In genomic region chr19:50026550-50026906, GRCh38 we compare ENCODE assay signal across 8 cellular contexts. TPM values are rescaled to one million over a fixed set of nuclear protein-coding genes. Genes with fewer than 3 reads are reported as not detected.
DNase-seq lines count a peak whose midpoint lies in the region; ATAC-seq and TF ChIP-seq lines count a peak whose summit lies in the region.

No MANE protein-coding gene starts in this region.

- H4K20me1 ChIP-seq in DND-41 (ENCODE audit: insufficient read depth, low read length): peaks cover 48% of the 10 kb centered on the region

- no peak overlapping the region for H3K27ac Mint-ChIP-seq in progenitor cell of endocrine pancreas

- ATAC-seq in DND-41 (ENCODE audit: insufficient read depth, low read depth) (no peak), Panc1 (no peak), GM19035 (IDR thresholded peaks at IDR 0.05; ENCODE audit: unreplicated experiment) (no peak), HG03280 (IDR thresholded peaks at IDR 0.05; ENCODE audit: unreplicated experiment) (no peak), GM18873 (IDR thresholded peaks at IDR 0.05; ENCODE audit: low FRiP score, unreplicated experiment) (no peak)

- TF ChIP-seq CTCF in DND-41 (IDR thresholded peaks at IDR 0.05; ENCODE audit: borderline replicate concordance, extremely low read depth, low read length, poor library complexity, severe bottlenecking) (no peak), Panc1 (IDR thresholded peaks at IDR 0.05) (no peak), epithelial cell of esophagus (IDR thresholded peaks at IDR 0.05; ENCODE audit: insufficient read depth, low read depth, low read length, missing control alignments) (no peak), progenitor cell of endocrine pancreas (IDR thresholded peaks at IDR 0.05; ENCODE audit: unreplicated experiment) (no peak)

- peak overlapping the region; percentile 98 for H3K4me3 Mint-ChIP-seq in progenitor cell of endocrine pancreas (ENCODE audit: low read depth)

- peak overlapping the region; percentile 82 for H3K9ac ChIP-seq in DND-41 (ENCODE audit: low read depth, low read length)

- H3K4me1 ChIP-seq in DND-41 (ENCODE audit: insufficient read depth, low read length) (peaks cover 44% of the 10 kb centered on the region), Panc1 (ENCODE audit: control insufficient read depth, insufficient read depth, low read length) (peaks cover 4% of the 10 kb centered on the region; the same call in 1 of the 2 replicates)

- POLR2A ChIA-PET in Panc1 (lab: Charles Lee): no interaction called here

- peaks cover 7% of the 10 kb centered on the region for H3K36me3 Mint-ChIP-seq in progenitor cell of endocrine pancreas (ENCODE audit: insufficient read depth)

- no peak overlapping the region for H2AFZ ChIP-seq in DND-41 (ENCODE audit: low read depth, low read length)

- intact Hi-C loops in Panc1 (cut with micrococcal nuclease; ENCODE audit: unreplicated experiment): no loop called here

- H3K27ac ChIP-seq in DND-41 (ENCODE audit: low read length) (peak overlapping the region; percentile 95), Panc1 (ENCODE audit: low read length) (peak overlapping the region; percentile 87)

- CTCF ChIA-PET in Panc1 (lab: Charles Lee): no interaction called here

- H3K4me1 Mint-ChIP-seq in progenitor cell of endocrine pancreas (ENCODE audit: low read depth): peaks cover 13% of the 10 kb centered on the region

- no peak for DNase-seq in DND-41
- no peak for DNase-seq in Panc1 (ENCODE audit: low read depth, low spot score)
- no peak for DNase-seq in epithelial cell of esophagus (ENCODE audit: low read depth)
- DNase-seq in progenitor cell of endocrine pancreas (ENCODE audit: low spot score, unreplicated experiment): no peak
- no peak for DNase-seq in NCI-H2029 (lab: John Stamatoyannopoulos, UW)

- BruUV-seq in Panc1 (replicated peaks; lab: Mats Ljungman, UMichigan): no TSS peak

- H3K27me3 Mint-ChIP-seq in progenitor cell of endocrine pancreas: no peaks in the 10 kb centered on the region

- no peaks in the 10 kb centered on the region for H3K9me3 ChIP-seq in DND-41 (ENCODE audit: insufficient read depth, low read length, severe bottlenecking)
- peaks cover 8% of the 10 kb centered on the region; the same call in 1 of the 2 replicates for H3K9me3 ChIP-seq in Panc1 (ENCODE audit: control insufficient read depth, insufficient read depth, low read depth, low read length)

- H3K36me3 ChIP-seq in DND-41 (ENCODE audit: insufficient read depth, low read length) (peaks cover 31% of the 10 kb centered on the region), Panc1 (ENCODE audit: control insufficient read depth, insufficient read depth, low read length) (peaks cover 2% of the 10 kb centered on the region)

- in situ Hi-C loops in Panc1 (cut with HindIII; ENCODE audit: low pct_unique_long_range_greater_than_20kb, low sequenced_read_pairs): no loop called here

- no peaks in the 10 kb centered on the region for H3K27me3 ChIP-seq in DND-41 (ENCODE audit: insufficient read depth, low read length, poor library complexity)
- H3K27me3 ChIP-seq in Panc1 (ENCODE audit: control insufficient read depth, insufficient read depth, low read length): no peaks in the 10 kb centered on the region

- H3K4me3 ChIP-seq in DND-41 (ENCODE audit: low read depth in 1 of 2, low read length in 2 of 2) (peak overlapping the region; percentile 38 to 92; a peak in 3 of 4 replicates), Panc1 (ENCODE audit: low read depth in 2 of 2, low read length in 2 of 2) (peak overlapping the region; percentile 91 to 92), epithelial cell of esophagus (ENCODE audit: low read length) (peak overlapping the region; percentile 96)

- no peaks in the 10 kb centered on the region for H3K9me3 Mint-ChIP-seq in progenitor cell of endocrine pancreas (ENCODE audit: low read depth)

- peaks cover 90% of the 10 kb centered on the region for H3K79me2 ChIP-seq in DND-41 (ENCODE audit: insufficient read depth, low read length)

- H3K4me2 ChIP-seq in DND-41 (ENCODE audit: insufficient read depth, low read length): peak overlapping the region; percentile 86

RNA-seq across cellular contexts. Expression of gene ZNF473, which starts 0.7 kb away (rescaled TPM):
- total RNA-seq in Panc1 (2021; ENCODE audit: unreplicated experiment): 11.7 TPM
- 6.6 TPM for polyA plus RNA-seq in Panc1 (2012; ENCODE audit: insufficient read length)
- total RNA-seq in progenitor cell of endocrine pancreas: 15.5 TPM in 2 replicates

RNA-seq across cellular contexts. Expression of gene VRK3, which starts 1.4 kb away (rescaled TPM):
- total RNA-seq in Panc1 (2021; ENCODE audit: unreplicated experiment) (32.6 TPM), progenitor cell of endocrine pancreas (45.4 and 53.4 TPM in 2 replicates)
- 20.2 TPM for polyA plus RNA-seq in Panc1 (2012; ENCODE audit: insufficient read length)
